1 cellular context compared by ENCODE assay signal in genomic region chr6:34391023-34391485, GRCh38.
TF ChIP-seq lines count a peak whose summit lies in the region.

No MANE protein-coding gene starts in this region.

TF ChIP-seq in K562, 482 proteins besides CTCF, POLR2A, EP300 and RAD21 (continued from another document and continues in another):
- TF ChIP-seq MBD1 (CRISPR knock-in tag; IDR thresholded peaks at IDR 0.05) (peak; percentile 20; the same call in 1 of the 2 replicates), CCNT2 (IDR thresholded peaks at IDR 0.05; ENCODE audit: borderline replicate concordance, extremely low read depth, insufficient read length, low read depth, low read length) (no peak), EP400 (IDR thresholded peaks at IDR 0.05) (no peak), ELF4 (CRISPR knock-in tag; IDR thresholded peaks at IDR 0.05) (no peak), SMARCA4 (IDR thresholded peaks at IDR 0.05) (peak; percentile 33; the same call in 1 of the 2 replicates), ELK1 (CRISPR knock-in tag; IDR thresholded peaks at IDR 0.05) (no peak), PML (IDR thresholded peaks at IDR 0.05; ENCODE audit: low read length) (no peak), ZNF274 (IDR thresholded peaks at IDR 0.05; ENCODE audit: borderline replicate concordance, low read depth, low read length) (no peak), NCOA4 (IDR thresholded peaks at IDR 0.05; ENCODE audit: partially characterized antibody) (no peak), POLR2AphosphoS5 (IDR thresholded peaks at IDR 0.05; ENCODE audit: control insufficient read depth, insufficient read depth, low read depth, low read length) (no peak), FOXK1 (CRISPR knock-in tag; IDR thresholded peaks at IDR 0.05; ENCODE audit: borderline replicate concordance) (no peak), COPS2 (conservative IDR thresholded peaks at IDR 0.05) (no peak), E2F6 (IDR thresholded peaks at IDR 0.05; ENCODE audit: borderline replicate concordance in 1 of 2, extremely low read depth in 1 of 2, insufficient read depth in 1 of 2, insufficient read length in 1 of 2, low read depth in 1 of 2, low read length in 1 of 2, poor library complexity in 1 of 2, severe bottlenecking in 1 of 2) (no peak), USF2 (CRISPR knock-in tag; IDR thresholded peaks at IDR 0.05) (no peak), BHLHE40 (IDR thresholded peaks at IDR 0.05; ENCODE audit: low read length) (no peak), ZNF407 (IDR thresholded peaks at IDR 0.05; ENCODE audit: low read depth) (no peak), CEBPB (tag; IDR thresholded peaks at IDR 0.05) (peak; percentile 83), MEF2A (IDR thresholded peaks at IDR 0.05; ENCODE audit: control insufficient read depth, low read depth, low read length) (no peak), ZNF717 (CRISPR knock-in tag; IDR thresholded peaks at IDR 0.05) (no peak), KLF13 (tag; IDR thresholded peaks at IDR 0.05; ENCODE audit: borderline replicate concordance, low read depth) (no peak), U2AF1 (optimal IDR thresholded peaks at IDR 0.05; ENCODE audit: low read depth, low read length) (no peak), ZNF512 (tag; IDR thresholded peaks at IDR 0.05) (no peak), MECOM (CRISPR knock-in tag; IDR thresholded peaks at IDR 0.05) (no peak), ARNT (IDR thresholded peaks at IDR 0.05) (no peak), NELFE (IDR thresholded peaks at IDR 0.05; ENCODE audit: insufficient read depth, insufficient read length) (no peak), SRSF7 (optimal IDR thresholded peaks at IDR 0.05; ENCODE audit: low read depth, low read length) (no peak), ZNF263 (CRISPR knock-in tag; IDR thresholded peaks at IDR 0.05; ENCODE audit: borderline replicate concordance) (no peak), ASH1L (IDR thresholded peaks at IDR 0.05; ENCODE audit: borderline replicate concordance, low read depth, partially characterized antibody) (no peak), MYNN (IDR thresholded peaks at IDR 0.05) (0 out of 2 replicates have a peak, but pooled peaks have one; percentile 4), MYNN (CRISPR knock-in tag; IDR thresholded peaks at IDR 0.05) (no peak), BRF2 (IDR thresholded peaks at IDR 0.05; ENCODE audit: borderline replicate concordance, insufficient read depth, insufficient read length) (no peak), PURB (CRISPR knock-in tag; IDR thresholded peaks at IDR 0.05; ENCODE audit: low read depth) (no peak), NKRF (IDR thresholded peaks at IDR 0.05; ENCODE audit: borderline replicate concordance) (peak; percentile 56; the same call in 1 of the 2 replicates), E2F8 (IDR thresholded peaks at IDR 0.05; ENCODE audit: low read depth, partially characterized antibody) (no peak), RB1 (IDR thresholded peaks at IDR 0.05; ENCODE audit: low read depth) (no peak), MXD1 (CRISPR knock-in tag; IDR thresholded peaks at IDR 0.05; ENCODE audit: borderline replicate concordance, poor library complexity, severe bottlenecking) (no peak), DMBX1 (CRISPR knock-in tag; IDR thresholded peaks at IDR 0.05; ENCODE audit: borderline replicate concordance) (no peak)
